ENCODE assay signal across 21 cellular contexts in genomic region chr20:4459081-4459480, GRCh38.
DNase-seq lines count a peak whose midpoint lies in the region; ATAC-seq, FAIRE-seq and TF ChIP-seq lines count a peak whose summit lies in the region.
"Had no signal": no experiment of that assay in that cellular context is flagged by ENCODE, and none has a peak within 500 bp of the region (broad histone marks: within the 10 kb centered on the region; RNA-seq: fewer than 3 reads in every experiment).

No MANE protein-coding gene starts in this region.

- intact Hi-C loops in activated CD4-positive, alpha-beta T cell treated with anti-CD3 and anti-CD28 coated beads, Interleukin-2, amount 10 ng/mL, durations not matched to agents 24 days and 14 days (cut with micrococcal nuclease) = no loop called here
- intact Hi-C loops in PC-3 (cut with micrococcal nuclease) = loop anchor here (5.0 to 10.0 kb wide), 4 partner anchors 53 to 204 kb away; no protein-coding TSS in a partner anchor

- peak overlapping the region; percentile 69 for H3K4me2 ChIP-seq in PC-3 (ENCODE audit: low read length)
- H3K4me2 ChIP-seq: A549 had no signal

- CTCF ChIA-PET in activated CD4-positive, alpha-beta T cell treated with anti-CD3 and anti-CD28 coated beads, Interleukin-2, amount 10 ng/mL, durations not matched to agents 7 days and 5 days (lab: Charles Lee) = no interaction called here
- CTCF ChIA-PET in PC-3 (lab: Charles Lee) = interaction anchor here (0.6 kb wide), 1 partner anchor 30 kb away, joined by 3 read pairs; no protein-coding TSS in a partner anchor

- peak; percentile 17 for FAIRE-seq in urothelium cell line (lab: Jason Lieb, UNC)
- FAIRE-seq: A549, D721Med, G401.6, GM12892, H54 had no signal

- H3K36me3 ChIP-seq in PC-3 (ENCODE audit: low read depth, low read length) = no peaks in the 10 kb centered on the region

- peak; percentile 4 for DNase-seq in activated CD4-positive, alpha-beta T cell treated with anti-CD3 and anti-CD28 coated beads, Interleukin-2, amount 10 ng/mL, durations not matched to agents 24 days and 14 days
- DNase-seq in activated CD4-positive, alpha-beta T cell treated with anti-CD3 and anti-CD28 coated beads, Interleukin-2, amount 10 ng/mL, durations not matched to agents 7 days and 5 days = no peak
- DNase-seq in PC-3 = peak; percentile 95
- DNase-seq in epithelial cell of esophagus (ENCODE audit: low read depth) = peak; percentile 68
- no peak for DNase-seq in urothelium cell line (ENCODE audit: low spot score)
- DNase-seq in substantia nigra (lab: John Stamatoyannopoulos, UW) = no peak
- DNase-seq in NCI-H2171 (lab: John Stamatoyannopoulos, UW) = no peak
- no peak for DNase-seq in NCI-H1436 (lab: John Stamatoyannopoulos, UW)
- DNase-seq: AML-193; Caco-2; CD4-positive, alpha-beta T cell; GM23248; HCEC 1CT; HFFc6 had no signal

- H3K79me2 ChIP-seq in PC-3 (ENCODE audit: low read length) = no peaks in the 10 kb centered on the region

- no peaks in the 10 kb centered on the region for H3K36me3 Mint-ChIP-seq in activated CD4-positive, alpha-beta T cell treated with anti-CD3 and anti-CD28 coated beads, Interleukin-2, amount 10 ng/mL, durations not matched to agents 24 days and 14 days (ENCODE audit: low read depth)
- H3K36me3 Mint-ChIP-seq in activated CD4-positive, alpha-beta T cell treated with anti-CD3 and anti-CD28 coated beads, Interleukin-2, amount 10 ng/mL, durations not matched to agents 7 days and 5 days (ENCODE audit: low read depth) = no peaks in the 10 kb centered on the region

- no peak overlapping the region for H3K4me3 Mint-ChIP-seq in activated CD4-positive, alpha-beta T cell treated with anti-CD3 and anti-CD28 coated beads, Interleukin-2, amount 10 ng/mL, durations not matched to agents 24 days and 14 days
- H3K4me3 Mint-ChIP-seq in activated CD4-positive, alpha-beta T cell treated with anti-CD3 and anti-CD28 coated beads, Interleukin-2, amount 10 ng/mL, durations not matched to agents 7 days and 5 days = no peak overlapping the region
- H3K4me3 Mint-ChIP-seq: CD4-positive, alpha-beta T cell; HFFc6 had no signal

- no peaks in the 10 kb centered on the region for H3K4me1 Mint-ChIP-seq in activated CD4-positive, alpha-beta T cell treated with anti-CD3 and anti-CD28 coated beads, Interleukin-2, amount 10 ng/mL, durations not matched to agents 24 days and 14 days
- H3K4me1 Mint-ChIP-seq in activated CD4-positive, alpha-beta T cell treated with anti-CD3 and anti-CD28 coated beads, Interleukin-2, amount 10 ng/mL, durations not matched to agents 7 days and 5 days = no peaks in the 10 kb centered on the region

- H3K27me3 Mint-ChIP-seq in activated CD4-positive, alpha-beta T cell treated with anti-CD3 and anti-CD28 coated beads, Interleukin-2, amount 10 ng/mL, durations not matched to agents 24 days and 14 days = peaks cover 10% of the 10 kb centered on the region
- H3K27me3 Mint-ChIP-seq in activated CD4-positive, alpha-beta T cell treated with anti-CD3 and anti-CD28 coated beads, Interleukin-2, amount 10 ng/mL, durations not matched to agents 7 days and 5 days = peaks cover 9% of the 10 kb centered on the region
- H3K27me3 Mint-ChIP-seq: CD4-positive, alpha-beta T cell had no signal

- H3K9ac ChIP-seq in PC-3 (ENCODE audit: low read length) = peak overlapping the region; percentile 9; the same call in 1 of the 2 replicates
- H3K9ac ChIP-seq: GM23248 had no signal

- H3K4me1 ChIP-seq in PC-3 (ENCODE audit: insufficient read depth, low read length) = peaks cover 52% of the 10 kb centered on the region

- BruUV-seq in PC-3 (replicated peaks; lab: Mats Ljungman, UMichigan) = no TSS peak

- ATAC-seq in PC-3 = peak; percentile 10; the same call in 1 of the 2 replicates

- H2AFZ ChIP-seq in PC-3 (ENCODE audit: low read length) = no peak overlapping the region
- H2AFZ ChIP-seq: GM23248 had no signal

- H4K20me1 ChIP-seq in PC-3 (ENCODE audit: low read length) = no peaks in the 10 kb centered on the region

- no peaks in the 10 kb centered on the region for H3K27me3 ChIP-seq in PC-3 (ENCODE audit: low read length)

- POLR2A ChIA-PET in activated CD4-positive, alpha-beta T cell treated with anti-CD3 and anti-CD28 coated beads, Interleukin-2, amount 10 ng/mL, durations not matched to agents 7 days and 5 days (lab: Charles Lee) = no interaction called here
- POLR2A ChIA-PET in PC-3 (lab: Charles Lee; ENCODE audit: unreplicated experiment) = no interaction called here

- H3K27ac Mint-ChIP-seq in activated CD4-positive, alpha-beta T cell treated with anti-CD3 and anti-CD28 coated beads, Interleukin-2, amount 10 ng/mL, durations not matched to agents 24 days and 14 days = no peak overlapping the region
- no peak overlapping the region for H3K27ac Mint-ChIP-seq in activated CD4-positive, alpha-beta T cell treated with anti-CD3 and anti-CD28 coated beads, Interleukin-2, amount 10 ng/mL, durations not matched to agents 7 days and 5 days
- H3K27ac Mint-ChIP-seq: CD4-positive, alpha-beta T cell; HFFc6 had no signal

- H3K9me3 Mint-ChIP-seq in activated CD4-positive, alpha-beta T cell treated with anti-CD3 and anti-CD28 coated beads, Interleukin-2, amount 10 ng/mL, durations not matched to agents 24 days and 14 days = peaks cover 7% of the 10 kb centered on the region
- H3K9me3 Mint-ChIP-seq in activated CD4-positive, alpha-beta T cell treated with anti-CD3 and anti-CD28 coated beads, Interleukin-2, amount 10 ng/mL, durations not matched to agents 7 days and 5 days = no peaks in the 10 kb centered on the region
- H3K9me3 Mint-ChIP-seq: CD4-positive, alpha-beta T cell had no signal

- no peaks in the 10 kb centered on the region for H3K9me3 ChIP-seq in PC-3 (ENCODE audit: low read length)
- H3K9me3 ChIP-seq: A549 had no signal

- H3K27ac ChIP-seq in PC-3 (ENCODE audit: low read length) = peak overlapping the region; percentile 84
- H3K27ac ChIP-seq in substantia nigra (ENCODE audit: low read depth, low read length, poor library complexity, severe bottlenecking) = no peak overlapping the region
- H3K27ac ChIP-seq: 22Rv1, C4-2B, GM23248 had no signal

- no peaks in the 10 kb centered on the region for H3K9me2 ChIP-seq in PC-3 (replicated peaks; ENCODE audit: low read length)

- TF ChIP-seq CTCF in PC-3 (conservative IDR thresholded peaks at IDR 0.05; ENCODE audit: low read depth, low read length) (no peak), epithelial cell of esophagus (IDR thresholded peaks at IDR 0.05; ENCODE audit: insufficient read depth, low read depth, low read length, missing control alignments) (no peak)

- H3K4me3 ChIP-seq in PC-3 (ENCODE audit: low read length) = peak overlapping the region; percentile 21
- H3K4me3 ChIP-seq in epithelial cell of esophagus (ENCODE audit: low read length) = no peak overlapping the region
- H3K4me3 ChIP-seq: A549, GM23248 had no signal

- H3F3A ChIP-seq in PC-3 (ENCODE audit: low read length, unreplicated experiment) = peaks cover 22% of the 10 kb centered on the region

Comparison
In these comparisons a context has a peak if more than half of its experiments do, and no peak if none do; other contexts are left out.
1. DNase-seq: peak in activated CD4-positive, alpha-beta T cell treated with anti-CD3 and anti-CD28 coated beads, Interleukin-2, amount 10 ng/mL, durations not matched to agents 24 days and 14 days (single experiment), PC-3 (single experiment) and epithelial cell of esophagus (single experiment); none in activated CD4-positive, alpha-beta T cell treated with anti-CD3 and anti-CD28 coated beads, Interleukin-2, amount 10 ng/mL, durations not matched to agents 7 days and 5 days (single experiment), urothelium cell line (single experiment), substantia nigra (0 of 49), NCI-H2171 (single experiment) and NCI-H1436 (single experiment).